In the genomic region with DNA sequence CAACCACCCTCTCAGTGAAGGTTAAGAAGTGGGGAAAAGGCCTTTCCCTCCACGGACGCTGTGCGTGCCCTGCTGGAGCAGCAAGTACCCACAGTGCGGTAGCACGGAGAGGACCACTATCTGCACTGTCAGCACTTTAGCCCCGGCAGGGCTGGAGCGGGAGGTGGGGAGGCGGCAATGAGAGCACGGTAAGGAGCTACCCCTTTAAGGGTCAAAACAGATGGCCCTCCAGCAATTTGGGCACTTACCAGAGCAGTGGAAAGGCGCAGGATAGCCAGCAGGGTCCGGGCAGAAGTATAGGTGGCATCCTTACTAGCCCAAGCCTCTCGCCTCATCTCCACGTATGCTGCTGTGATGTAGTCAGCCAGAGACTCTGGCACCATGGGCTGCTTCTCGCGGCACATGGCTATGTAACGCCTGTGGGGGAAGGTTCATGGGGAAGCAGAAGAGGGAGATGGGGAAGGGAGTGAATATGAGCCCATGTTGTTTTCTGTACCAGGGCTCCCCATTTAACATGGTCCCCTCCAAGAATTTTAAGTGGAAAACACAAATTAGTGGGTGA, we compare ENCODE assay signal across 1 cellular context.
TF ChIP-seq lines count a peak whose summit lies in the region.

No MANE protein-coding gene starts in this region.

TF ChIP-seq in IMR-90, 13 proteins besides CTCF, POLR2A, EP300 and RAD21:
- no peak for TF ChIP-seq CEBPB (IDR thresholded peaks at IDR 0.05; ENCODE audit: low read depth, low read length)
- peak; percentile 97 for TF ChIP-seq MAFK (IDR thresholded peaks at IDR 0.05; ENCODE audit: low read depth, low read length)
